ENCODE assay signal across 8 cellular contexts in the genomic region with DNA sequence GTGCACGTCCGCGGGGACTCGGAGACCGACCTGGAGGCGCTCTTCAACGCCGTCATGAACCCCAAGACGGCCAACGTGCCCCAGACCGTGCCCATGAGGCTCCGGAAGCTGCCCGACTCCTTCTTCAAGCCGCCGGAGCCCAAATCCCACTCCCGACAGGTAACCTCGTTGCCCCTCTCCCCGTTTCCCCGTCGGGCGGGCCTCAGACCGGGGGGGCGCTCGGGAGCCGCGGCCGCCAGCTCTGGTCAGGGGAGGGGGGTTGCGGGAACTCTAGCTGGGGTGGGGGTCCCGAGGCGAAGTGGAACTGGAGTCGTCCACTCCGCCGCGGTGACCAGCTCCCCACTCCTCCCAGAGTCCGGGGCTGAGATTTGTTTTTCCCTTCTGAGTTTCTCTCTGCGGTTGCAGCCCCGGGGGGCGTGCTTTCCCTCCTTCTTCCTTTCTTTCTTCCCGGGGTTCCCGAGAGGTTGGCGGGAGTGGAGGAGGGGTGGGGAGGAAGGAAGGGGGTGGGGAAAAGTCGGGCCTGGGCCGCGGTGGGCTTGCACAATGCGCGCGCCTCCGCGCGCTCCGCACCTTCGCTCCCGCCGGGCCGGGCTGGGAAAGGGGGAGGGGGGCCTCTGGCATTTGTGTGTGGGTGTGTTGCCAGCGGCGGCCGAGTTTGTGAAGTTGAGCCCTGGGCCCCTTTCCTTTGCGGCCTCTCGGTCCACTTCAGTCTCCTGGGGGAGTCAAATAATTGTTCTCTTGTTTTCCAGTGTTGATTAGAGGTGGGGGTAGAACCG. TPM values are rescaled to one million over a fixed set of nuclear protein-coding genes. Genes with fewer than 3 reads are reported as not detected.
A peak's percentile ranks its signal among the peaks of the same experiment; 100 is the strongest.
DNase-seq lines count a peak whose midpoint lies in the region; ATAC-seq and TF ChIP-seq lines count a peak whose summit lies in the region.

No MANE protein-coding gene starts in this region.

- peaks cover 74% of the 10 kb centered on the region for H3K27me3 Mint-ChIP-seq in CD4-positive, CD25-positive, alpha-beta regulatory T cell
- H3K27me3 Mint-ChIP-seq in activated T-helper 17 cell treated with anti-CD3 and anti-CD28 coated beads, Interleukin-2, amount 50 U/mL, for 72 hours = peaks cover 13% of the 10 kb centered on the region
- H3K27me3 Mint-ChIP-seq in naive thymus-derived CD8-positive, alpha-beta T cell = peaks cover 24 to 63% (median 47%) of the 10 kb centered on the region in 5 donors

- no peak overlapping the region for H3K27ac Mint-ChIP-seq in CD4-positive, CD25-positive, alpha-beta regulatory T cell
- H3K27ac Mint-ChIP-seq in activated T-helper 17 cell treated with anti-CD3 and anti-CD28 coated beads, Interleukin-2, amount 50 U/mL, for 72 hours = no peak overlapping the region
- no peak overlapping the region for H3K27ac Mint-ChIP-seq in naive thymus-derived CD8-positive, alpha-beta T cell

- peaks cover 14% of the 10 kb centered on the region for H3K4me1 ChIP-seq in CD4-positive, CD25-positive, alpha-beta regulatory T cell (ENCODE audit: control insufficient read depth, insufficient read depth, low read length, poor library complexity, severe bottlenecking)

- no peak for ATAC-seq in CD4-positive, CD25-positive, alpha-beta regulatory T cell (ENCODE audit: low read depth in 2 of 2)
- ATAC-seq in HG03342 (IDR thresholded peaks at IDR 0.05; ENCODE audit: unreplicated experiment) = peak; percentile 20
- peak; percentile 34 for ATAC-seq in activated T-helper 17 cell treated with anti-CD3 and anti-CD28 coated beads, Interleukin-2, amount 50 U/mL, for 72 hours (replicated peaks)
- ATAC-seq in naive thymus-derived CD8-positive, alpha-beta T cell = peak; percentile 15 to 28

- POLR2A ChIA-PET in naive thymus-derived CD8-positive, alpha-beta T cell (lab: Charles Lee) = no interaction called here

- H3K4me1 Mint-ChIP-seq in CD4-positive, CD25-positive, alpha-beta regulatory T cell = peaks cover 0 to 23% (median 12%) of the 10 kb centered on the region in 4 donors
- H3K4me1 Mint-ChIP-seq in activated T-helper 17 cell treated with anti-CD3 and anti-CD28 coated beads, Interleukin-2, amount 50 U/mL, for 72 hours = peaks cover 5% of the 10 kb centered on the region
- H3K4me1 Mint-ChIP-seq in naive thymus-derived CD8-positive, alpha-beta T cell = peaks cover 9 to 21% (median 17%) of the 10 kb centered on the region in 4 donors

- H3K9me3 Mint-ChIP-seq in CD4-positive, CD25-positive, alpha-beta regulatory T cell = peaks cover 0 to 2% (median 0%) of the 10 kb centered on the region in 7 donors
- no peaks in the 10 kb centered on the region for H3K9me3 Mint-ChIP-seq in activated T-helper 17 cell treated with anti-CD3 and anti-CD28 coated beads, Interleukin-2, amount 50 U/mL, for 72 hours
- H3K9me3 Mint-ChIP-seq in naive thymus-derived CD8-positive, alpha-beta T cell = peaks cover 0 to 2% (median 0%) of the 10 kb centered on the region in 9 donors

- H3K4me3 ChIP-seq in CD4-positive, CD25-positive, alpha-beta regulatory T cell (ENCODE audit: low read depth, low read length) = peak overlapping the region; percentile 24
- H3K4me3 ChIP-seq in foreskin fibroblast (ENCODE audit: low read depth in 1 of 2, low read length in 2 of 2) = peak overlapping the region; percentile 81 to 90

- DNase-seq in CD4-positive, CD25-positive, alpha-beta regulatory T cell = peak in 1 of 3 donors; percentile 19
- DNase-seq in foreskin fibroblast (peak; percentile 86 to 94), COR-L47 (lab: John Stamatoyannopoulos, UW) (no peak), NCI-H1092 treated with DMSO at 0.1 percent for 48 hours (lab: John Stamatoyannopoulos, UW) (no peak), AML-193 (lab: John Stamatoyannopoulos, UW) (no peak)
- peak in 4 of 10 donors; percentile 5 to 29 (median 13) for DNase-seq in naive thymus-derived CD8-positive, alpha-beta T cell

- H3K9me3 ChIP-seq in CD4-positive, CD25-positive, alpha-beta regulatory T cell (ENCODE audit: control insufficient read depth in 2 of 2, low read length in 2 of 2) = peaks cover 0 to 2% of the 10 kb centered on the region in 2 experiments

- no peaks in the 10 kb centered on the region for H3K36me3 ChIP-seq in CD4-positive, CD25-positive, alpha-beta regulatory T cell (ENCODE audit: control insufficient read depth, insufficient read depth, low read length)

- H3K27me3 ChIP-seq in CD4-positive, CD25-positive, alpha-beta regulatory T cell (ENCODE audit: control insufficient read depth, insufficient read depth, low read length) = peaks cover 40% of the 10 kb centered on the region

- H3K27ac ChIP-seq in CD4-positive, CD25-positive, alpha-beta regulatory T cell (ENCODE audit: insufficient read depth, low read length, poor library complexity, severe bottlenecking) = no peak overlapping the region

- peak overlapping the region; percentile 68 to 90 (median 86) for H3K4me3 Mint-ChIP-seq in CD4-positive, CD25-positive, alpha-beta regulatory T cell
- peak overlapping the region; percentile 84 for H3K4me3 Mint-ChIP-seq in activated T-helper 17 cell treated with anti-CD3 and anti-CD28 coated beads, Interleukin-2, amount 50 U/mL, for 72 hours
- H3K4me3 Mint-ChIP-seq in naive thymus-derived CD8-positive, alpha-beta T cell = peak overlapping the region; percentile 22 to 92 (median 86)

- TF ChIP-seq CTCF in foreskin fibroblast (IDR thresholded peaks at IDR 0.05; ENCODE audit: low read depth, low read length) = peak; percentile 19

- H3K36me3 Mint-ChIP-seq in CD4-positive, CD25-positive, alpha-beta regulatory T cell = no peaks in the 10 kb centered on the region
- no peaks in the 10 kb centered on the region for H3K36me3 Mint-ChIP-seq in activated T-helper 17 cell treated with anti-CD3 and anti-CD28 coated beads, Interleukin-2, amount 50 U/mL, for 72 hours (ENCODE audit: low read depth)
- peaks cover 0 to 3% (median 0%) of the 10 kb centered on the region in 3 donors for H3K36me3 Mint-ChIP-seq in naive thymus-derived CD8-positive, alpha-beta T cell

RNA-seq across cellular contexts. Expression of a gene that starts 1.0 kb away (rescaled TPM):
- not detected for total RNA-seq in CD4-positive, CD25-positive, alpha-beta regulatory T cell
- not detected for polyA plus RNA-seq in CD4-positive, CD25-positive, alpha-beta regulatory T cell
- under 1 TPM; 0.30 to 0.98 TPM for total RNA-seq in activated T-helper 17 cell treated with anti-CD3 and anti-CD28 coated beads, Interleukin-2, amount 50 U/mL, for 72 hours
- not detected for total RNA-seq in naive thymus-derived CD8-positive, alpha-beta T cell
- polyA plus RNA-seq in naive thymus-derived CD8-positive, alpha-beta T cell = not detected

Comparison
In these comparisons a context has a peak if more than half of its experiments do, and no peak if none do; other contexts are left out.
1. ATAC-seq: peak in HG03342 (single experiment), activated T-helper 17 cell treated with anti-CD3 and anti-CD28 coated beads, Interleukin-2, amount 50 U/mL, for 72 hours (single experiment) and naive thymus-derived CD8-positive, alpha-beta T cell (2 of 2); none in CD4-positive, CD25-positive, alpha-beta regulatory T cell (0 of 2).
2. DNase-seq: peak in foreskin fibroblast (2 of 2); none in COR-L47 (single experiment), NCI-H1092 treated with DMSO at 0.1 percent for 48 hours (single experiment) and AML-193 (0 of 2).
3. Peak in every context shown above with its lines, with median percentiles within 50 percentile points of each other: H3K4me3 Mint-ChIP-seq.